Comparison of ENCODE assay signal across 8 cellular contexts in the genomic region with DNA sequence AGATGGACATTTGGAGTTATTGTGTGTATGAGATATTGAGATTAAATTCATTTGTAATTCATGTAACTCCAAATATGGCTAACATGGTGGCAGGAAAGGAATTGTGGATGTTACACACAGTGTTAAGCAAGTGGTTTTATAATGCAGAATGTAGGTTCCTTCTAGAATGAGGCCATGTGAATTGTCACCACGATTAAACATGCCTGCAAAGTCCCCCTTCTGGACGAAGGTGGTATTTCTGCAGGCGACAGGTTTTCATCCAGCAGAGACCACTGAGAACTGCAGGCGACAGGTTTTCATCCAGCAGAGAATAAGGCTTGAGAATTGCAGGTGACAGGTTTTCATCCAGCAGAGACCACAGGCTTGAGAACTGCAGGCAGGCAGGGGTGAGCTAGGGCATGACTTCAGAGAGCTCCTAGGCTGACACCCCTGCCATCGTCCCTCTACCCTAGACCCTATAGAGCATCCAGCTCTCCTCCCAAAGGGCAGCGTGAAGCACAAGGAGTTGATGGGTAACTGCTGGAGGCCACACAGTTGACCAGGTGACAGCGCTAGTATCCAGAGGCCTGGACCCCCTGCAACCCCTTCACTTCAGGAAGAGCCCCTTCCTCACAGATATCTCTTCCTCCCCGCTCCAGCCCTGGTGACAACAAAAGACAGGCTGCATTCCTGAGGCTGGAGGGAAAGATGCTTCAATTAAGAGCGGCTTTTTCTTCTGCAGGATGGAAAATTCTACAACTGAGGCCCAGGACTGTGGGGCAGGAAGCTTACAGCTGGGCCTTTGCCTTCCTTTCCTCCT.
A peak's percentile ranks its signal among the peaks of the same experiment; 100 is the strongest.
DNase-seq lines count a peak whose midpoint lies in the region; ATAC-seq and TF ChIP-seq lines count a peak whose summit lies in the region.

No MANE protein-coding gene starts in this region.

- POLR2A ChIA-PET in WTC11 (lab: Charles Lee) = interaction anchor here (1.0 kb wide), 1 partner anchor 88 kb away, joined by 4 read pairs; no protein-coding TSS in a partner anchor

- H3K4me1 ChIP-seq in lower lobe of right lung = no peaks in the 10 kb centered on the region

- TF ChIP-seq CTCF in WTC11 (IDR thresholded peaks at IDR 0.05) (peak; percentile 88), lower lobe of right lung (IDR thresholded peaks at IDR 0.05) (peak; percentile 79)

- DNase-seq in SHP77 (lab: John Stamatoyannopoulos, UW) (peak; percentile 19 to 41), SHP77 treated with DMSO at 0.1 percent for 48 hours (lab: John Stamatoyannopoulos, UW) (no peak), NCI-H1105 treated with DMSO at 0.1 percent for 48 hours (lab: John Stamatoyannopoulos, UW) (peak; percentile 33), WTC11 (ENCODE audit: low spot score) (peak; percentile 80), cerebellar nuclear complex (lab: John Stamatoyannopoulos, UW) (peak; percentile 51 to 58), lower lobe of right lung (no peak), foreskin melanocyte (no peak)
- DNase-seq in stimulated activated effector memory CD8-positive, alpha-beta T cell treated with anti-CD3 and anti-CD28 coated beads, Interleukin-12 subunit alpha, Interleukin-12 subunit beta, amount 100 ng/mL, for 72 hours (ENCODE audit: low spot score in 2 of 2) = peak; percentile 29 to 69

- H3K4me1 Mint-ChIP-seq in WTC11 = peaks cover 14% of the 10 kb centered on the region
- no peaks in the 10 kb centered on the region for H3K4me1 Mint-ChIP-seq in stimulated activated effector memory CD8-positive, alpha-beta T cell treated with anti-CD3 and anti-CD28 coated beads, Interleukin-12 subunit alpha, Interleukin-12 subunit beta, amount 100 ng/mL, for 72 hours

- ATAC-seq in WTC11 = peak; percentile 79
- peak; percentile 39 to 59 for ATAC-seq in lower lobe of right lung
- ATAC-seq in stimulated activated effector memory CD8-positive, alpha-beta T cell treated with anti-CD3 and anti-CD28 coated beads, Interleukin-12 subunit alpha, Interleukin-12 subunit beta, amount 100 ng/mL, for 72 hours = peak; percentile 47

- H3K4me3 Mint-ChIP-seq in WTC11 = no peak overlapping the region
- H3K4me3 Mint-ChIP-seq in stimulated activated effector memory CD8-positive, alpha-beta T cell treated with anti-CD3 and anti-CD28 coated beads, Interleukin-12 subunit alpha, Interleukin-12 subunit beta, amount 100 ng/mL, for 72 hours = no peak overlapping the region

- H3K4me3 ChIP-seq in lower lobe of right lung = no peak overlapping the region

- H3K27ac Mint-ChIP-seq in WTC11 = no peak overlapping the region
- H3K27ac Mint-ChIP-seq in stimulated activated effector memory CD8-positive, alpha-beta T cell treated with anti-CD3 and anti-CD28 coated beads, Interleukin-12 subunit alpha, Interleukin-12 subunit beta, amount 100 ng/mL, for 72 hours = no peak overlapping the region

- CTCF ChIA-PET in WTC11 (lab: Charles Lee) = interaction anchor here (0.5 to 3.1 kb wide), 25 partner anchors 9 to 200 kb away, joined by 3 to 21 read pairs (median 4); no protein-coding TSS in a partner anchor

- H3K27ac ChIP-seq in lower lobe of right lung = no peak overlapping the region

- 0 out of 2 replicates have a peak, but pooled peaks cover 3% of the 10 kb centered on the region for H3K27me3 Mint-ChIP-seq in WTC11 (ENCODE audit: low read depth)

- H3K27me3 ChIP-seq in lower lobe of right lung (ENCODE audit: low read depth) = peaks cover 6% of the 10 kb centered on the region

- H3K36me3 Mint-ChIP-seq in WTC11 = no peaks in the 10 kb centered on the region
- no peaks in the 10 kb centered on the region for H3K36me3 Mint-ChIP-seq in stimulated activated effector memory CD8-positive, alpha-beta T cell treated with anti-CD3 and anti-CD28 coated beads, Interleukin-12 subunit alpha, Interleukin-12 subunit beta, amount 100 ng/mL, for 72 hours

- H3K36me3 ChIP-seq in lower lobe of right lung = no peaks in the 10 kb centered on the region

- intact Hi-C loops in lower lobe of right lung (cut with DNase I) = loop anchor here (10.0 kb wide), 1 partner anchor 196 kb away; no protein-coding TSS in a partner anchor

- peaks cover 3% of the 10 kb centered on the region; the same call in 1 of the 2 replicates for H3K9me3 Mint-ChIP-seq in WTC11
- no peaks in the 10 kb centered on the region for H3K9me3 Mint-ChIP-seq in stimulated activated effector memory CD8-positive, alpha-beta T cell treated with anti-CD3 and anti-CD28 coated beads, Interleukin-12 subunit alpha, Interleukin-12 subunit beta, amount 100 ng/mL, for 72 hours

- peaks cover 9% of the 10 kb centered on the region for H3K9me3 ChIP-seq in lower lobe of right lung

TF ChIP-seq in WTC11, 78 proteins besides CTCF, POLR2A, EP300 and RAD21:
- TF ChIP-seq, protein P1, sequence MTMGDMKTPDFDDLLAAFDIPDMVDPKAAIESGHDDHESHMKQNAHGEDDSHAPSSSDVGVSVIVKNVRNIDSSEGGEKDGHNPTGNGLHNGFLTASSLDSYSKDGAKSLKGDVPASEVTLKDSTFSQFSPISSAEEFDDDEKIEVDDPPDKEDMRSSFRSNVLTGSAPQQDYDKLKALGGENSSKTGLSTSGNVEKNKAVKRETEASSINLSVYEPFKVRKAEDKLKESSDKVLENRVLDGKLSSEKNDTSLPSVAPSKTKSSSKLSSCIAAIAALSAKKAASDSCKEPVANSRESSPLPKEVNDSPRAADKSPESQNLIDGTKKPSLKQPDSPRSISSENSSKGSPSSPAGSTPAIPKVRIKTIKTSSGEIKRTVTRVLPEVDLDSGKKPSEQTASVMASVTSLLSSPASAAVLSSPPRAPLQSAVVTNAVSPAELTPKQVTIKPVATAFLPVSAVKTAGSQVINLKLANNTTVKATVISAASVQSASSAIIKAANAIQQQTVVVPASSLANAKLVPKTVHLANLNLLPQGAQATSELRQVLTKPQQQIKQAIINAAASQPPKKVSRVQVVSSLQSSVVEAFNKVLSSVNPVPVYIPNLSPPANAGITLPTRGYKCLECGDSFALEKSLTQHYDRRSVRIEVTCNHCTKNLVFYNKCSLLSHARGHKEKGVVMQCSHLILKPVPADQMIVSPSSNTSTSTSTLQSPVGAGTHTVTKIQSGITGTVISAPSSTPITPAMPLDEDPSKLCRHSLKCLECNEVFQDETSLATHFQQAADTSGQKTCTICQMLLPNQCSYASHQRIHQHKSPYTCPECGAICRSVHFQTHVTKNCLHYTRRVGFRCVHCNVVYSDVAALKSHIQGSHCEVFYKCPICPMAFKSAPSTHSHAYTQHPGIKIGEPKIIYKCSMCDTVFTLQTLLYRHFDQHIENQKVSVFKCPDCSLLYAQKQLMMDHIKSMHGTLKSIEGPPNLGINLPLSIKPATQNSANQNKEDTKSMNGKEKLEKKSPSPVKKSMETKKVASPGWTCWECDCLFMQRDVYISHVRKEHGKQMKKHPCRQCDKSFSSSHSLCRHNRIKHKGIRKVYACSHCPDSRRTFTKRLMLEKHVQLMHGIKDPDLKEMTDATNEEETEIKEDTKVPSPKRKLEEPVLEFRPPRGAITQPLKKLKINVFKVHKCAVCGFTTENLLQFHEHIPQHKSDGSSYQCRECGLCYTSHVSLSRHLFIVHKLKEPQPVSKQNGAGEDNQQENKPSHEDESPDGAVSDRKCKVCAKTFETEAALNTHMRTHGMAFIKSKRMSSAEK (CRISPR knock-in tag; IDR thresholded peaks at IDR 0.05; ENCODE audit: borderline replicate concordance) = no peak
- TF ChIP-seq, protein P2, sequence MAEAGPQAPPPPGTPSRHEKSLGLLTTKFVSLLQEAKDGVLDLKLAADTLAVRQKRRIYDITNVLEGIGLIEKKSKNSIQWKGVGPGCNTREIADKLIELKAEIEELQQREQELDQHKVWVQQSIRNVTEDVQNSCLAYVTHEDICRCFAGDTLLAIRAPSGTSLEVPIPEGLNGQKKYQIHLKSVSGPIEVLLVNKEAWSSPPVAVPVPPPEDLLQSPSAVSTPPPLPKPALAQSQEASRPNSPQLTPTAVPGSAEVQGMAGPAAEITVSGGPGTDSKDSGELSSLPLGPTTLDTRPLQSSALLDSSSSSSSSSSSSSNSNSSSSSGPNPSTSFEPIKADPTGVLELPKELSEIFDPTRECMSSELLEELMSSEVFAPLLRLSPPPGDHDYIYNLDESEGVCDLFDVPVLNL (CRISPR knock-in tag; IDR thresholded peaks at IDR 0.05; ENCODE audit: borderline replicate concordance, low read depth) = no peak
- TF ChIP-seq, protein P3, sequence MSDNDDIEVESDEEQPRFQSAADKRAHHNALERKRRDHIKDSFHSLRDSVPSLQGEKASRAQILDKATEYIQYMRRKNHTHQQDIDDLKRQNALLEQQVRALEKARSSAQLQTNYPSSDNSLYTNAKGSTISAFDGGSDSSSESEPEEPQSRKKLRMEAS (CRISPR knock-in tag; IDR thresholded peaks at IDR 0.05) = 0 out of 2 replicates have a peak, but pooled peaks have one; percentile 19
- TF ChIP-seq, protein P4, sequence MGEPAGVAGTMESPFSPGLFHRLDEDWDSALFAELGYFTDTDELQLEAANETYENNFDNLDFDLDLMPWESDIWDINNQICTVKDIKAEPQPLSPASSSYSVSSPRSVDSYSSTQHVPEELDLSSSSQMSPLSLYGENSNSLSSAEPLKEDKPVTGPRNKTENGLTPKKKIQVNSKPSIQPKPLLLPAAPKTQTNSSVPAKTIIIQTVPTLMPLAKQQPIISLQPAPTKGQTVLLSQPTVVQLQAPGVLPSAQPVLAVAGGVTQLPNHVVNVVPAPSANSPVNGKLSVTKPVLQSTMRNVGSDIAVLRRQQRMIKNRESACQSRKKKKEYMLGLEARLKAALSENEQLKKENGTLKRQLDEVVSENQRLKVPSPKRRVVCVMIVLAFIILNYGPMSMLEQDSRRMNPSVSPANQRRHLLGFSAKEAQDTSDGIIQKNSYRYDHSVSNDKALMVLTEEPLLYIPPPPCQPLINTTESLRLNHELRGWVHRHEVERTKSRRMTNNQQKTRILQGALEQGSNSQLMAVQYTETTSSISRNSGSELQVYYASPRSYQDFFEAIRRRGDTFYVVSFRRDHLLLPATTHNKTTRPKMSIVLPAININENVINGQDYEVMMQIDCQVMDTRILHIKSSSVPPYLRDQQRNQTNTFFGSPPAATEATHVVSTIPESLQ (CRISPR knock-in tag; IDR thresholded peaks at IDR 0.05) = no peak

Comparison
In these comparisons a context has a peak if more than half of its experiments do, and no peak if none do; other contexts are left out.
1. DNase-seq: peak in SHP77 (2 of 2), NCI-H1105 treated with DMSO at 0.1 percent for 48 hours (single experiment), WTC11 (single experiment), cerebellar nuclear complex (2 of 2) and stimulated activated effector memory CD8-positive, alpha-beta T cell treated with anti-CD3 and anti-CD28 coated beads, Interleukin-12 subunit alpha, Interleukin-12 subunit beta, amount 100 ng/mL, for 72 hours (2 of 2); none in SHP77 treated with DMSO at 0.1 percent for 48 hours (single experiment), lower lobe of right lung (single experiment) and foreskin melanocyte (single experiment).
2. Peak in every context shown above with its lines, with median percentiles within 50 percentile points of each other: ATAC-seq.